1 cellular context compared by ENCODE assay signal in the genomic region with DNA sequence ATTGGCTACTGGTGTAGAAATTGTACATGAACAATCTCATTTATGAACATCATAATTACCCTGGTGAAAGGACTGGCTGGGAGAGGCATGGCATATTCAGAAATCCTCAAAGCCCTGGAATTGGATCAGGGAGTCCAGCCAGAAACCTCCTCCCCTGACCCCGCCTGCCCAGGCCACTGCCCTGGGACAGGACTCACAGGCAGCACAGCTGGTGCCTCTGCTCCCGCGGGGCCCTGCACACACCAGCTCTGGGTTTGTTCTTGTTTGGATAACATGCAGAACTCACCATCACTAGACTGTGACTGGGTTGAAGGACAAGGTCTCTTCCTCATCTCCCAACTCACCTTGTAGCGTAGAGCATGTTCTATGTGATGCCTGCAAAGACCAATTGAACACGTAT.
TF ChIP-seq lines count a peak whose summit lies in the region.

No MANE protein-coding gene starts in this region.

TF ChIP-seq in IMR-90, 13 proteins besides CTCF, POLR2A, EP300 and RAD21:
- TF ChIP-seq FOS (IDR thresholded peaks at IDR 0.05; ENCODE audit: low read depth, low read length) (no peak), BHLHE40 (IDR thresholded peaks at IDR 0.05; ENCODE audit: low read depth, low read length) (no peak), RCOR1 (IDR thresholded peaks at IDR 0.05; ENCODE audit: insufficient replicate concordance, low read length) (no peak), CHD1 (IDR thresholded peaks at IDR 0.05; ENCODE audit: low read depth, low read length) (no peak), CEBPB (IDR thresholded peaks at IDR 0.05; ENCODE audit: low read depth, low read length) (no peak), RFX5 (IDR thresholded peaks at IDR 0.05; ENCODE audit: low read depth, low read length) (no peak), SMC3 (IDR thresholded peaks at IDR 0.05; ENCODE audit: low read depth, low read length) (no peak), NFE2L2 (IDR thresholded peaks at IDR 0.05; ENCODE audit: low read depth, low read length) (no peak), MXI1 (IDR thresholded peaks at IDR 0.05; ENCODE audit: borderline replicate concordance, low read depth, low read length) (no peak), MAFK (IDR thresholded peaks at IDR 0.05; ENCODE audit: low read depth, low read length) (no peak), MAZ (IDR thresholded peaks at IDR 0.05; ENCODE audit: borderline replicate concordance, low read depth, low read length) (no peak)
- TF ChIP-seq, protein P1, sequence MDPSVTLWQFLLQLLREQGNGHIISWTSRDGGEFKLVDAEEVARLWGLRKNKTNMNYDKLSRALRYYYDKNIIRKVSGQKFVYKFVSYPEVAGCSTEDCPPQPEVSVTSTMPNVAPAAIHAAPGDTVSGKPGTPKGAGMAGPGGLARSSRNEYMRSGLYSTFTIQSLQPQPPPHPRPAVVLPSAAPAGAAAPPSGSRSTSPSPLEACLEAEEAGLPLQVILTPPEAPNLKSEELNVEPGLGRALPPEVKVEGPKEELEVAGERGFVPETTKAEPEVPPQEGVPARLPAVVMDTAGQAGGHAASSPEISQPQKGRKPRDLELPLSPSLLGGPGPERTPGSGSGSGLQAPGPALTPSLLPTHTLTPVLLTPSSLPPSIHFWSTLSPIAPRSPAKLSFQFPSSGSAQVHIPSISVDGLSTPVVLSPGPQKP (IDR thresholded peaks at IDR 0.05; ENCODE audit: borderline replicate concordance, low read depth, low read length): no peak
- TF ChIP-seq, protein P2, sequence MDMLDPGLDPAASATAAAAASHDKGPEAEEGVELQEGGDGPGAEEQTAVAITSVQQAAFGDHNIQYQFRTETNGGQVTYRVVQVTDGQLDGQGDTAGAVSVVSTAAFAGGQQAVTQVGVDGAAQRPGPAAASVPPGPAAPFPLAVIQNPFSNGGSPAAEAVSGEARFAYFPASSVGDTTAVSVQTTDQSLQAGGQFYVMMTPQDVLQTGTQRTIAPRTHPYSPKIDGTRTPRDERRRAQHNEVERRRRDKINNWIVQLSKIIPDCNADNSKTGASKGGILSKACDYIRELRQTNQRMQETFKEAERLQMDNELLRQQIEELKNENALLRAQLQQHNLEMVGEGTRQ (IDR thresholded peaks at IDR 0.05; ENCODE audit: low read depth, low read length): no peak
